Comparison of ENCODE assay signal across 12 cellular contexts in the genomic region with DNA sequence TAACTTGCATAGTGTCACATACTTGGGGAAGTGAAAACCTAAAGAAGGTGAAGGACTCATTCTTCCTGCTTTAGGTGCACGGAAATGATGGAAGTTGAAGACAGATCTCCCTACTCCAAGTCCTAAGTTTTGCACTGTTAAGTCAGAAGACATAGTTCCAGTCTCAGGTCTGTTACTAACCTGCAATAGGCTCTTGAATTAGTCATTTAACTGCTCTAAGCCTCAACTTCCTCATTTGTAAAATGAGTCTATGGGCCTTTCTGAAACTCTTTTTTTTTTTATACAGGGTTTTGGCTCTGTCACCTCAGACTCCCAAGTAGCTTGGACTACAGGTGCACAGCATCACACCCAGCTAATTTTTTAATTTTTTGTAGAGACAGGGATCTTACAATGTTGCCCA. TPM values are rescaled to one million over a fixed set of nuclear protein-coding genes. Genes with fewer than 3 reads are reported as not detected.
DNase-seq lines count a peak whose midpoint lies in the region; ATAC-seq, FAIRE-seq and TF ChIP-seq lines count a peak whose summit lies in the region.
"Had no signal": no experiment of that assay in that cellular context is flagged by ENCODE, and none has a peak within 500 bp of the region (broad histone marks: within the 10 kb centered on the region; RNA-seq: fewer than 3 reads in every experiment).

No MANE protein-coding gene starts in this region.

- H3K9me3 Mint-ChIP-seq in HFFc6 (no peaks in the 10 kb centered on the region), immature natural killer cell (no peaks in the 10 kb centered on the region)

- no peak overlapping the region for H3K27ac ChIP-seq in gastroesophageal sphincter

- WGBS in gastroesophageal sphincter (ENCODE audit: low coverage in 1 of 2), 2 donors: 89 to 100% methylated on average over 1 of the region's 1 CpG

- ATAC-seq in GM21576 (IDR thresholded peaks at IDR 0.05; ENCODE audit: unreplicated experiment) (peak; percentile 58), HG03354 (IDR thresholded peaks at IDR 0.05; ENCODE audit: poor library complexity, severe bottlenecking, unreplicated experiment) (peak; percentile 72), gastroesophageal sphincter (no peak)

- H3K27me3 ChIP-seq in gastroesophageal sphincter: no peaks in the 10 kb centered on the region

- H3K4me3 Mint-ChIP-seq in HFFc6 (no peak overlapping the region), immature natural killer cell (no peak overlapping the region)

- H3K9me3 ChIP-seq in gastroesophageal sphincter: no peaks in the 10 kb centered on the region

- no peak for TF ChIP-seq EP300 in gastroesophageal sphincter (IDR thresholded peaks at IDR 0.05)

- peaks cover 31% of the 10 kb centered on the region for H3K27me3 Mint-ChIP-seq in HFFc6 (ENCODE audit: insufficient read depth)
- peaks cover 1 to 5% (median 3%) of the 10 kb centered on the region in 3 donors for H3K27me3 Mint-ChIP-seq in immature natural killer cell (ENCODE audit: low read depth in 3 of 3)

- peak; percentile 94 for FAIRE-seq in GM18507 (lab: Jason Lieb, UNC)

- no peaks in the 10 kb centered on the region for H3K4me1 ChIP-seq in gastroesophageal sphincter

- no peaks in the 10 kb centered on the region for H3K36me3 Mint-ChIP-seq in HFFc6 (ENCODE audit: low read depth)
- no peaks in the 10 kb centered on the region for H3K36me3 Mint-ChIP-seq in immature natural killer cell

- H3K27ac Mint-ChIP-seq in HFFc6 (no peak overlapping the region), immature natural killer cell (no peak overlapping the region)

- TF ChIP-seq CTCF in gastroesophageal sphincter (IDR thresholded peaks at IDR 0.05) (no peak), HFFc6 (IDR thresholded peaks at IDR 0.05) (no peak)

- H3K4me3 ChIP-seq in gastroesophageal sphincter: no peak overlapping the region

- H3K4me1 Mint-ChIP-seq in HFFc6 (ENCODE audit: low read depth) (no peaks in the 10 kb centered on the region), immature natural killer cell (peaks cover 6 to 8% of the 10 kb centered on the region in 2 donors)

- H3K36me3 ChIP-seq in gastroesophageal sphincter: no peaks in the 10 kb centered on the region

- DNase-seq in GM18507 (ENCODE audit: extremely low spot score, insufficient read length, low read depth): peak; percentile 18
- DNase-seq in SKM-1 treated with dmso at 0.1 percent for 144 hours (lab: John Stamatoyannopoulos, UW; ENCODE audit: unreplicated experiment): peak; percentile 83
- no peak for DNase-seq in HFFc6
- no peak for DNase-seq in immature natural killer cell
- DNase-seq in hypothalamus (lab: John Stamatoyannopoulos, UW): no peak
- DNase-seq: activated CD4-positive, alpha-beta T cell treated with anti-CD3 and anti-CD28 coated beads, Interleukin-2, amount 50 U/mL, for 48 hours; DND-41; NCI-H82 had no signal

- no peak for TF ChIP-seq POLR2A in gastroesophageal sphincter (IDR thresholded peaks at IDR 0.05)

RNA-seq across cellular contexts. Expression of a gene that starts 30.8 kb away (rescaled TPM):
- total RNA-seq in gastroesophageal sphincter: under 1 TPM in 1 of 4 donors, not detected in 3; 0.10 TPM
- not detected for total RNA-seq in HFFc6 (2021; fragmentation: NEBNext Ultra II Directional; extraction: Animal tissue kit (Norgen Biotek cat#: 25700))
- under 1 TPM in 1 of 3 donors, not detected in 2; 0.09 TPM for polyA plus RNA-seq in immature natural killer cell
- total RNA-seq: fibroblast of villous mesenchyme had no signal

Comparison
In these comparisons a context has a peak if more than half of its experiments do, and no peak if none do; other contexts are left out.
1. DNase-seq: peak in GM18507 (single experiment) and SKM-1 treated with dmso at 0.1 percent for 144 hours (single experiment); none in HFFc6 (single experiment), immature natural killer cell (0 of 3) and hypothalamus (0 of 51).